In genomic region chr22:24207264-24208011, GRCh38 we compare ENCODE assay signal across 9 cellular contexts. TPM values are rescaled to one million over a fixed set of nuclear protein-coding genes. Genes with fewer than 3 reads are reported as not detected.
DNase-seq lines count a peak whose midpoint lies in the region; ATAC-seq and TF ChIP-seq lines count a peak whose summit lies in the region.
"Had no signal": no experiment of that assay in that cellular context is flagged by ENCODE, and none has a peak within 500 bp of the region (broad histone marks: within the 10 kb centered on the region; RNA-seq: fewer than 3 reads in every experiment).

No MANE protein-coding gene starts in this region.

- TF ChIP-seq CTCF in H9 (conservative IDR thresholded peaks at IDR 0.05) (no peak), heart right ventricle (IDR thresholded peaks at IDR 0.05) (no peak)

- H2BK20ac ChIP-seq in H9 (ENCODE audit: low read depth, low read length, poor library complexity, severe bottlenecking) = no peak overlapping the region

- no peak overlapping the region for H4K91ac ChIP-seq in H9 (ENCODE audit: insufficient read length, low read depth, low read length)

- peak overlapping the region in 1 of 2 experiments; percentile 1; a peak in 1 of 5 replicates for H3K4me3 Mint-ChIP-seq in H9
- H3K4me3 Mint-ChIP-seq in activated CD4-positive, alpha-beta memory T cell treated with anti-CD3 and anti-CD28 coated beads, Interleukin-2, amount 10 ng/mL, durations not matched to agents 7 days and 5 days = no peak overlapping the region

- no peak overlapping the region for H2BK120ac ChIP-seq in H9 (ENCODE audit: low read depth, low read length, poor library complexity, severe bottlenecking)

- H3K79me2 ChIP-seq in H9 (ENCODE audit: insufficient read depth, low read length) = no peaks in the 10 kb centered on the region

- no peak overlapping the region for H4K5ac ChIP-seq in H9 (ENCODE audit: insufficient read length, low read depth, low read length)

- H3K9ac ChIP-seq in H9 (ENCODE audit: extremely low read depth, insufficient read length, low read length) (no peak overlapping the region), skeletal muscle satellite cell (ENCODE audit: low read depth, low read length) (peak overlapping the region; percentile 88)

- H2BK15ac ChIP-seq in H9 (ENCODE audit: low read depth, low read length) = no peak overlapping the region

- H3K4me1 Mint-ChIP-seq in H9 = peaks cover 37 to 45% of the 10 kb centered on the region in 2 experiments
- H3K4me1 Mint-ChIP-seq in activated CD4-positive, alpha-beta memory T cell treated with anti-CD3 and anti-CD28 coated beads, Interleukin-2, amount 10 ng/mL, durations not matched to agents 7 days and 5 days = peaks cover 39% of the 10 kb centered on the region

- CTCF ChIA-PET in activated CD4-positive, alpha-beta memory T cell treated with anti-CD3 and anti-CD28 coated beads, Interleukin-2, amount 10 ng/mL, durations not matched to agents 7 days and 5 days (lab: Charles Lee) = interaction anchor here (1.1 to 1.3 kb wide), 2 partner anchors 24 to 74 kb away, joined by 3 read pairs; no protein-coding TSS in a partner anchor

- no peaks in the 10 kb centered on the region for H3K23me2 ChIP-seq in H9 (ENCODE audit: insufficient read length, low read depth, low read length, poor library complexity, severe bottlenecking)

- H4K20me1 ChIP-seq in H9 (ENCODE audit: control insufficient read depth, insufficient read depth, insufficient read length) = no peaks in the 10 kb centered on the region

- no peak overlapping the region for H3K4ac ChIP-seq in H9 (ENCODE audit: low read depth, low read length)

- ATAC-seq in heart right ventricle (peak in 4 of 8 donors; percentile 9 to 30 (median 16)), HG02884 (IDR thresholded peaks at IDR 0.05; ENCODE audit: unreplicated experiment) (no peak), HG02588 (IDR thresholded peaks at IDR 0.05; ENCODE audit: unreplicated experiment) (no peak), HG03432 (IDR thresholded peaks at IDR 0.05; ENCODE audit: unreplicated experiment) (no peak)

- peak overlapping the region in 1 of 10 donors; percentile 11 for H3K4me3 ChIP-seq in heart right ventricle
- peak overlapping the region; percentile 36 for H3K4me3 ChIP-seq in skeletal muscle satellite cell (ENCODE audit: low read length)
- H3K4me3 ChIP-seq in MG63 = no peak overlapping the region

- H3T11ph ChIP-seq in H9 (ENCODE audit: low read length) = no peak overlapping the region

- no peaks in the 10 kb centered on the region for H3K27me3 Mint-ChIP-seq in H9 (ENCODE audit: low read depth)
- H3K27me3 Mint-ChIP-seq in activated CD4-positive, alpha-beta memory T cell treated with anti-CD3 and anti-CD28 coated beads, Interleukin-2, amount 10 ng/mL, durations not matched to agents 7 days and 5 days = peaks cover 2% of the 10 kb centered on the region

- DNase-seq in H9 = no peak
- DNase-seq in activated CD4-positive, alpha-beta memory T cell treated with anti-CD3 and anti-CD28 coated beads, Interleukin-2, amount 10 ng/mL, durations not matched to agents 7 days and 5 days = no peak
- DNase-seq in heart right ventricle = no peak
- no peak for DNase-seq in MG63

- H3K9me3 Mint-ChIP-seq in H9 = peaks cover 16 to 21% of the 10 kb centered on the region in 2 experiments
- H3K9me3 Mint-ChIP-seq in activated CD4-positive, alpha-beta memory T cell treated with anti-CD3 and anti-CD28 coated beads, Interleukin-2, amount 10 ng/mL, durations not matched to agents 7 days and 5 days = no peaks in the 10 kb centered on the region

- H4K8ac ChIP-seq in H9 (replicated peaks; ENCODE audit: insufficient read length, low read depth, low read length) = no peak overlapping the region

- no peak overlapping the region for H3K23ac ChIP-seq in H9 (ENCODE audit: insufficient read length, low read depth, low read length)

- WGBS in H9 (ENCODE audit: extremely low coverage, insufficient read length, low lambda C conversion rate) = no CpG with 5 or more reads among the region's 8 CpGs
- 66 to 73% methylated on average over 8 of the region's 8 CpGs for whole genome bisulfite sequencing in heart right ventricle, 2 donors

- H3K79me1 ChIP-seq in H9 (ENCODE audit: insufficient read depth, low read depth, low read length, poor library complexity, severe bottlenecking) = no peaks in the 10 kb centered on the region

- no peak overlapping the region for H3K56ac ChIP-seq in H9 (ENCODE audit: insufficient read length, low read depth, low read length)

- H2AFZ ChIP-seq in H9 (ENCODE audit: low read length) = no peak overlapping the region

- H3K18ac ChIP-seq in H9 (ENCODE audit: insufficient read length, low read depth, low read length) = no peak overlapping the region

- no peak overlapping the region for H2AK5ac ChIP-seq in H9 (ENCODE audit: insufficient read length, low read length)

- H3K27me3 ChIP-seq in H9 (ENCODE audit: insufficient read depth, low read length) = no peaks in the 10 kb centered on the region
- H3K27me3 ChIP-seq in heart right ventricle = no peaks in the 10 kb centered on the region
- no peaks in the 10 kb centered on the region for H3K27me3 ChIP-seq in skeletal muscle satellite cell (ENCODE audit: control insufficient read depth, insufficient read depth, low read length)
- H3K27me3 ChIP-seq in MG63 = no peaks in the 10 kb centered on the region

- H3K36me3 ChIP-seq in heart right ventricle (no peaks in the 10 kb centered on the region), skeletal muscle satellite cell (ENCODE audit: insufficient read depth, low read length) (no peaks in the 10 kb centered on the region), MG63 (no peaks in the 10 kb centered on the region)

- intact Hi-C loops in heart right ventricle (cut with DNase I) = loop anchor here in 3 of 10 donors (5.0 kb wide), 2 partner anchors 35 to 40 kb away; partner anchors contain the start of gene GGT5 (in 2 of the 3)

- no peak overlapping the region for H3K4me2 ChIP-seq in H9 (ENCODE audit: insufficient read depth, insufficient read length, low read length)
- peak overlapping the region; percentile 66 for H3K4me2 ChIP-seq in skeletal muscle satellite cell (ENCODE audit: low read length)

- no peaks in the 10 kb centered on the region; the same call in 1 of the 2 replicates for H3K4me1 ChIP-seq in H9 (ENCODE audit: insufficient read depth, low read length)
- H3K4me1 ChIP-seq in heart right ventricle = peaks cover 6 to 46% (median 26%) of the 10 kb centered on the region in 9 donors
- H3K4me1 ChIP-seq in skeletal muscle satellite cell (ENCODE audit: control insufficient read depth, insufficient read depth, low read length) = peaks cover 53% of the 10 kb centered on the region

- peak overlapping the region; percentile 59 to 96 (median 89); a peak in 6 of 7 replicates for H3K27ac Mint-ChIP-seq in H9
- H3K27ac Mint-ChIP-seq in activated CD4-positive, alpha-beta memory T cell treated with anti-CD3 and anti-CD28 coated beads, Interleukin-2, amount 10 ng/mL, durations not matched to agents 7 days and 5 days = peak overlapping the region; percentile 83

- H3K9me3 ChIP-seq in H9 (ENCODE audit: control insufficient read depth, low read depth, low read length) (no peaks in the 10 kb centered on the region), heart right ventricle (peaks cover 0 to 8% (median 0%) of the 10 kb centered on the region in 11 donors), skeletal muscle satellite cell (replicated peaks; ENCODE audit: low read length) (no peaks in the 10 kb centered on the region), MG63 (no peaks in the 10 kb centered on the region)

- H3K27ac ChIP-seq in H9 (ENCODE audit: insufficient read length, low read depth, low read length) (peak overlapping the region; percentile 12), heart right ventricle (peak overlapping the region; percentile 55 to 94 (median 85))

- no peak overlapping the region for H2BK12ac ChIP-seq in H9 (ENCODE audit: insufficient read length, low read depth, low read length)

- no peak overlapping the region for H3K14ac ChIP-seq in H9 (ENCODE audit: insufficient read depth, low read length)

- H2BK5ac ChIP-seq in H9 (ENCODE audit: insufficient read length, low read length) = no peak overlapping the region

- POLR2A ChIA-PET in activated CD4-positive, alpha-beta memory T cell treated with anti-CD3 and anti-CD28 coated beads, Interleukin-2, amount 10 ng/mL, durations not matched to agents 7 days and 5 days (lab: Charles Lee) = interaction anchor here (1.0 kb wide), 1 partner anchor 9 kb away, joined by 5 read pairs; no protein-coding TSS in a partner anchor

- H3K36me3 Mint-ChIP-seq in H9 (ENCODE audit: insufficient read depth in 1 of 3, low read depth in 3 of 3) = peaks cover 0 to 23% (median 8%) of the 10 kb centered on the region in 3 experiments; a peak in 4 of 7 replicates
- no peaks in the 10 kb centered on the region for H3K36me3 Mint-ChIP-seq in activated CD4-positive, alpha-beta memory T cell treated with anti-CD3 and anti-CD28 coated beads, Interleukin-2, amount 10 ng/mL, durations not matched to agents 7 days and 5 days (ENCODE audit: low read depth)

RNA-seq across cellular contexts. Expression of gene SUSD2, which starts 26.2 kb away (rescaled TPM):
- total RNA-seq in H9 (2021) (3.8 and 4.2 TPM in 2 replicates), heart right ventricle (1 to 10 TPM in 6 of 10 donors, under 1 TPM in 4; 0.57 to 6.7 (median 1.5) TPM)
- total RNA-seq in activated CD4-positive, alpha-beta memory T cell treated with anti-CD3 and anti-CD28 coated beads, Interleukin-2, amount 10 ng/mL, durations not matched to agents 7 days and 5 days = under 1 TPM; 0.23 to 0.63 TPM
- polyA plus RNA-seq in heart right ventricle = 1 to 10 TPM; 5.4 to 6.5 TPM
- total RNA-seq in skeletal muscle satellite cell (2012; rRNA removed) = 3.3 and 64.2 TPM in 2 replicates
- total RNA-seq in MG63 (2014; rRNA removed; shearing (Covaris generic); ENCODE audit: low replicate concordance) = 0.20 TPM in 1 of 2 replicates, not detected in the other

RNA-seq across cellular contexts. Expression of gene GGT5, which starts 37.4 kb away (rescaled TPM):
- total RNA-seq in H9 (2021) = 0.20 TPM in 2 replicates
- total RNA-seq in activated CD4-positive, alpha-beta memory T cell treated with anti-CD3 and anti-CD28 coated beads, Interleukin-2, amount 10 ng/mL, durations not matched to agents 7 days and 5 days = not detected
- total RNA-seq in heart right ventricle = 10 to 100 TPM in 4 of 10 donors, 1 to 10 TPM in 6; 4.3 to 32.7 (median 8.5) TPM
- 10 to 100 TPM; 66.5 to 67.4 TPM for polyA plus RNA-seq in heart right ventricle
- 21.5 and 30.1 TPM in 2 replicates for total RNA-seq in skeletal muscle satellite cell (2012; rRNA removed)
- total RNA-seq in MG63 (2014; rRNA removed; shearing (Covaris generic); ENCODE audit: low replicate concordance) = not detected in 2 replicates
- total RNA-seq: NCI-H460 had no signal
